15 cellular contexts compared by ENCODE assay signal in genomic region chr15:49134683-49135341, GRCh38. TPM values are rescaled to one million over a fixed set of nuclear protein-coding genes. Genes with fewer than 3 reads are reported as not detected.
DNase-seq lines count a peak whose midpoint lies in the region; ATAC-seq, FAIRE-seq and TF ChIP-seq lines count a peak whose summit lies in the region.
"Had no signal": no experiment of that assay in that cellular context is flagged by ENCODE, and none has a peak within 500 bp of the region (broad histone marks: within the 10 kb centered on the region; RNA-seq: fewer than 3 reads in every experiment).

No MANE protein-coding gene starts in this region.

- POLR2A ChIA-PET in activated CD8-positive, alpha-beta T cell treated with anti-CD3 and anti-CD28 coated beads, Interleukin-2, amount 10 ng/mL, durations not matched to agents 7 days and 5 days (lab: Charles Lee) = no interaction called here

- no peaks in the 10 kb centered on the region for H3K9me3 Mint-ChIP-seq in activated CD8-positive, alpha-beta T cell treated with anti-CD3 and anti-CD28 coated beads, Interleukin-2, amount 10 ng/mL, durations not matched to agents 7 days and 5 days (ENCODE audit: insufficient read depth)
- H3K9me3 Mint-ChIP-seq in endodermal cell = no peaks in the 10 kb centered on the region

- no peaks in the 10 kb centered on the region for H3K9me3 ChIP-seq in keratinocyte (ENCODE audit: control insufficient read depth, low read depth, low read length)
- H3K9me3 ChIP-seq in endodermal cell (ENCODE audit: control insufficient read depth, low read length) = no peaks in the 10 kb centered on the region
- H3K9me3 ChIP-seq: left ventricle myocardium inferior had no signal

- no peaks in the 10 kb centered on the region for H4K20me1 ChIP-seq in keratinocyte (ENCODE audit: control insufficient read depth, extremely low read depth, insufficient read depth, low read length)

- no peaks in the 10 kb centered on the region for H3K27me3 Mint-ChIP-seq in activated CD8-positive, alpha-beta T cell treated with anti-CD3 and anti-CD28 coated beads, Interleukin-2, amount 10 ng/mL, durations not matched to agents 7 days and 5 days (ENCODE audit: low read depth)
- H3K27me3 Mint-ChIP-seq in endodermal cell (ENCODE audit: insufficient read depth) = no peaks in the 10 kb centered on the region

- H3K4me3 Mint-ChIP-seq in activated CD8-positive, alpha-beta T cell treated with anti-CD3 and anti-CD28 coated beads, Interleukin-2, amount 10 ng/mL, durations not matched to agents 7 days and 5 days = no peak overlapping the region
- H3K4me3 Mint-ChIP-seq in endodermal cell = no peak overlapping the region

- H3K4me2 ChIP-seq in keratinocyte (ENCODE audit: control insufficient read depth, extremely low read depth, insufficient read depth, low read depth, low read length) = no peak overlapping the region

- no peak overlapping the region for H3K4me3 ChIP-seq in keratinocyte (ENCODE audit: control insufficient read depth in 2 of 3, extremely low read depth in 1 of 3, insufficient read depth in 2 of 3, low read depth in 1 of 3, low read length in 3 of 3)
- H3K4me3 ChIP-seq in endodermal cell (ENCODE audit: low read length) = no peak overlapping the region
- H3K4me3 ChIP-seq: left ventricle myocardium inferior had no signal

- ATAC-seq in GM21423 (IDR thresholded peaks at IDR 0.05; ENCODE audit: unreplicated experiment) = peak; percentile 43
- no peak for ATAC-seq in activated CD8-positive, alpha-beta T cell treated with anti-CD3 and anti-CD28 coated beads, Interleukin-2, amount 10 ng/mL, durations not matched to agents 7 days and 5 days

- peak overlapping the region; percentile 22 for H3K27ac ChIP-seq in keratinocyte (ENCODE audit: control insufficient read depth, insufficient read depth, low read length)
- H3K27ac ChIP-seq in endodermal cell (ENCODE audit: low read depth, low read length) = no peak overlapping the region
- H3K27ac ChIP-seq: left ventricle myocardium inferior had no signal

- H3K27ac Mint-ChIP-seq in activated CD8-positive, alpha-beta T cell treated with anti-CD3 and anti-CD28 coated beads, Interleukin-2, amount 10 ng/mL, durations not matched to agents 7 days and 5 days = peak overlapping the region; percentile 73
- H3K27ac Mint-ChIP-seq in endodermal cell = no peak overlapping the region

- WGBS in endodermal cell (ENCODE audit: insufficient coverage in 1 of 2, insufficient read length in 1 of 2), 2 experiments = 90% methylated on average over 4 of the region's 5 CpGs; no CpG with 5 or more reads in 1 of the 2 experiments

- H3K4me1 ChIP-seq in keratinocyte (ENCODE audit: control insufficient read depth, extremely low read depth, insufficient read depth, low read length) (peaks cover 19% of the 10 kb centered on the region), endodermal cell (ENCODE audit: control insufficient read depth, insufficient read depth, low read length) (no peaks in the 10 kb centered on the region)

- DNase-seq in Daoy (ENCODE audit: low read depth) = peak; percentile 12
- DNase-seq in activated CD8-positive, alpha-beta T cell treated with anti-CD3 and anti-CD28 coated beads, Interleukin-2, amount 10 ng/mL, durations not matched to agents 7 days and 5 days = no peak
- DNase-seq in keratinocyte (ENCODE audit: low read depth, low spot score) = no peak
- DNase-seq in SKM-1 treated with dmso at 0.1 percent for 144 hours (lab: John Stamatoyannopoulos, UW; ENCODE audit: unreplicated experiment) = no peak
- DNase-seq in NOMO-1 treated with DMSO at 0.1 percent for 48 hours (lab: John Stamatoyannopoulos, UW; ENCODE audit: unreplicated experiment) = no peak
- no peak for DNase-seq in endodermal cell
- no peak for DNase-seq in LoVo (ENCODE audit: low spot score)
- DNase-seq: activated CD8-positive, alpha-beta memory T cell treated with anti-CD3 and anti-CD28 coated beads, Interleukin-2, amount 50 U/mL, for 4 hours; caudate nucleus; left ventricle myocardium inferior; NCI-H2029; nucleus accumbens; stimulated activated naive CD4-positive, alpha-beta T cell treated with Interleukin-2 at 50 U/mL for 16 hours; T-helper 9 cell had no signal

- H3K36me3 ChIP-seq in keratinocyte (ENCODE audit: control insufficient read depth in 2 of 2, extremely low read depth in 1 of 2, insufficient read depth in 2 of 2, low read length in 2 of 2) (peaks cover 5 to 19% of the 10 kb centered on the region in 2 experiments), endodermal cell (ENCODE audit: control insufficient read depth, insufficient read depth, low read length) (peaks cover 93% of the 10 kb centered on the region)

- H3K79me2 ChIP-seq in keratinocyte (ENCODE audit: control insufficient read depth, insufficient read depth, low read length) = peaks cover 13% of the 10 kb centered on the region

- no peak overlapping the region for H2AFZ ChIP-seq in keratinocyte (ENCODE audit: control insufficient read depth, low read length)

- peaks cover 44% of the 10 kb centered on the region for H3K36me3 Mint-ChIP-seq in activated CD8-positive, alpha-beta T cell treated with anti-CD3 and anti-CD28 coated beads, Interleukin-2, amount 10 ng/mL, durations not matched to agents 7 days and 5 days (ENCODE audit: low read depth)
- H3K36me3 Mint-ChIP-seq in endodermal cell (ENCODE audit: low read depth) = peaks cover 44% of the 10 kb centered on the region

- H3K27me3 ChIP-seq in keratinocyte (ENCODE audit: control insufficient read depth, extremely low read depth, insufficient read depth, low read length) (no peaks in the 10 kb centered on the region), endodermal cell (ENCODE audit: control insufficient read depth, insufficient read depth, low read length, poor library complexity, severe bottlenecking) (no peaks in the 10 kb centered on the region)

- H3K4me1 Mint-ChIP-seq in activated CD8-positive, alpha-beta T cell treated with anti-CD3 and anti-CD28 coated beads, Interleukin-2, amount 10 ng/mL, durations not matched to agents 7 days and 5 days (ENCODE audit: low read depth) = peaks cover 14% of the 10 kb centered on the region
- H3K4me1 Mint-ChIP-seq in endodermal cell = peaks cover 4% of the 10 kb centered on the region

- H3K9ac ChIP-seq in keratinocyte (ENCODE audit: control insufficient read depth, extremely low read depth, insufficient read depth, low read length) (no peak overlapping the region), endodermal cell (ENCODE audit: extremely low read depth, low read length, poor library complexity, severe bottlenecking) (no peak overlapping the region)

- H3K9me1 ChIP-seq in keratinocyte (ENCODE audit: control insufficient read depth, extremely low read depth, insufficient read depth, low read length) = no peaks in the 10 kb centered on the region

- CTCF ChIA-PET in activated CD8-positive, alpha-beta T cell treated with anti-CD3 and anti-CD28 coated beads, Interleukin-2, amount 10 ng/mL, durations not matched to agents 7 days and 5 days (lab: Charles Lee) = no interaction called here

- dilution Hi-C loops in keratinocyte (cut with MboI; ENCODE audit: extremely low pct_ligation_motif_present, low sequenced_read_pairs) = loop anchor here (25.0 kb wide), 1 partner anchor 98 kb away; the partner anchor contains the start of gene SECISBP2L

- FAIRE-seq in keratinocyte (lab: Jason Lieb, UNC) = no peak

- TF ChIP-seq CTCF in keratinocyte (optimal IDR thresholded peaks at IDR 0.05 in 1 of 3, IDR thresholded peaks at IDR 0.05 in 1 of 3, conservative IDR thresholded peaks at IDR 0.05 in 1 of 3; ENCODE audit: extremely low read depth in 1 of 3, insufficient read depth in 2 of 3, low read length in 3 of 3) = no peak
- TF ChIP-seq CTCF in endodermal cell (conservative IDR thresholded peaks at IDR 0.05) = no peak

RNA-seq across cellular contexts. Expression of gene COPS2, which starts 20.6 kb away (rescaled TPM):
- 79.1 and 88.4 TPM in 2 replicates for total RNA-seq in Daoy (2014; rRNA removed; shearing (Covaris generic))
- 10 to 100 TPM; 55.8 to 56.8 TPM for total RNA-seq in activated CD8-positive, alpha-beta T cell treated with anti-CD3 and anti-CD28 coated beads, Interleukin-2, amount 10 ng/mL, durations not matched to agents 7 days and 5 days
- 51.3 to 114 TPM (median 52.7 TPM) in 3 replicates for polyA plus RNA-seq in keratinocyte
- polyA plus RNA-seq in keratinocyte (2011; ENCODE audit: low read depth) = 150 TPM
- 49.1 and 109 TPM in 2 replicates for polyA plus RNA-seq in keratinocyte (2011; cell fraction: cytosol; rRNA removed)
- 29.2 and 39.9 TPM in 2 replicates for polyA plus RNA-seq in keratinocyte (2011; cell fraction: nucleus; rRNA removed)
- 68.1 and 69.4 TPM in 2 replicates for polyA plus RNA-seq in keratinocyte (2012; ENCODE audit: low replicate concordance)
- polyA minus RNA-seq in keratinocyte = 10.5 to 62.8 TPM (median 23.2 TPM) in 3 replicates
- polyA minus RNA-seq in keratinocyte (2011; cell fraction: cytosol; rRNA and poly(A)+ RNA removed) = 25.9 TPM
- 13.9 and 32.0 TPM in 2 replicates for polyA minus RNA-seq in keratinocyte (2011; cell fraction: nucleus; rRNA and poly(A)+ RNA removed)
- total RNA-seq in endodermal cell = 10 to 100 TPM; 57.1 to 60.9 TPM
- polyA plus RNA-seq in endodermal cell (2013, experiment 1 of 2) = 93.3 TPM
- 95.2 TPM for polyA plus RNA-seq in endodermal cell (2013, experiment 2 of 2)

RNA-seq across cellular contexts. Expression of gene GALK2, which starts 35.2 kb away (rescaled TPM):
- total RNA-seq in Daoy (2014; rRNA removed; shearing (Covaris generic)) = 32.0 and 45.5 TPM in 2 replicates
- total RNA-seq in activated CD8-positive, alpha-beta T cell treated with anti-CD3 and anti-CD28 coated beads, Interleukin-2, amount 10 ng/mL, durations not matched to agents 7 days and 5 days = 10 to 100 TPM; 23.1 to 24.6 TPM
- polyA plus RNA-seq in keratinocyte = 20.7 to 29.7 TPM (median 29.7 TPM) in 3 replicates
- polyA plus RNA-seq in keratinocyte (2011; ENCODE audit: low read depth) = 14.3 TPM
- 14.9 and 19.7 TPM in 2 replicates for polyA plus RNA-seq in keratinocyte (2011; cell fraction: cytosol; rRNA removed)
- 21.6 and 24.9 TPM in 2 replicates for polyA plus RNA-seq in keratinocyte (2011; cell fraction: nucleus; rRNA removed)
- 19.6 and 22.5 TPM in 2 replicates for polyA plus RNA-seq in keratinocyte (2012; ENCODE audit: low replicate concordance)
- 16.0 to 35.2 TPM (median 29.2 TPM) in 3 replicates for polyA minus RNA-seq in keratinocyte
- 10.7 TPM for polyA minus RNA-seq in keratinocyte (2011; cell fraction: cytosol; rRNA and poly(A)+ RNA removed)
- polyA minus RNA-seq in keratinocyte (2011; cell fraction: nucleus; rRNA and poly(A)+ RNA removed) = 19.0 and 26.9 TPM in 2 replicates
- 10 to 100 TPM; 13.4 to 19.1 TPM for total RNA-seq in endodermal cell
- 14.5 TPM for polyA plus RNA-seq in endodermal cell (2013, experiment 1 of 2)
- polyA plus RNA-seq in endodermal cell (2013, experiment 2 of 2) = 13.2 TPM
